Comparison of ENCODE assay signal across 1 cellular context in the genomic region with DNA sequence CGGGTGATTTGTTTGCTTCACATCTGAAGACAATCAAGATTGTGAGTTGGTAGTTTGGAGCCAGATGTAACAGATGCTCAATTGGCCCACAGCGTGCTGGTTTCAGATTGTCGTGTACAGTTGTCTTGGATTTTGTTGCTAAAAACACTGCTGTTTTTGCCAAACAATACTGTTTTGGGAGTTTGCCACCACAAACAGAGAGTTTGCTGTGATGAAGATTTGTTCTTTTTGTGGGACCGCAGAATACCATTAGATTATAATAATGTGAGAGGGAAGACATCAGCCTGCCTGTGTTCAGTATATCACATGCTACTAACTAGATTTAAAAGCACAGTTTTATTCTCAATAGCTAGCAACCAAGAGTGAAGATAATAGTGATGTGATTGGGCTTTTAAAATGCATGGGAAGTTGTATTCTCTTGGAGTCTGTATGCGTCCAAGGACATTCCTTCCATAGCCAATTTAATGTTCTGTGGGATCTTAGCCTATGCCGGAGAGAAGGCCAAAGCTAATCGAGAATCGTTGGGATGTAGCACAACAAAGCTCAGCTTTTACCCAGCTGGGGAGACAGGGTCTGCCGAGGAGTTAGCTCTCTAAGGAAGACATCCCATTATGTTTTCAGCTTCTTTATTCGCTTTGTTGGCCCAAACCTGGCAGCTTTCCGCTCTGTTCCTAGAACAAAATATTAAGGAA.
TF ChIP-seq lines count a peak whose summit lies in the region.

No MANE protein-coding gene starts in this region.

TF ChIP-seq in K562, 482 proteins besides CTCF, POLR2A, EP300 and RAD21 (continued from another document):
- TF ChIP-seq ZNF512 (tag; IDR thresholded peaks at IDR 0.05) (no peak), SREBF1 (IDR thresholded peaks at IDR 0.05; ENCODE audit: borderline replicate concordance, low read depth, low read length) (no peak)
